Comparison of ENCODE assay signal across 29 cellular contexts in genomic region chr3:151437047-151437446, GRCh38. TPM values are rescaled to one million over a fixed set of nuclear protein-coding genes. Genes with fewer than 3 reads are reported as not detected.
"Had no signal": no experiment of that assay in that cellular context is flagged by ENCODE, and none has a peak within 500 bp of the region (broad histone marks: within the 10 kb centered on the region; RNA-seq: fewer than 3 reads in every experiment).

No MANE protein-coding gene starts in this region.

- H3K4me1 Mint-ChIP-seq: immature natural killer cell; mesothelial cell of epicardium; naive thymus-derived CD4-positive, alpha-beta T cell; stimulated activated memory B cell treated with anti-CD40 and anti-IgM and Interleukin-4, amounts not matched to agents 10 μg/mL and 1 μg/mL and 100 μg/mL, for 72 hours; stimulated activated naive CD8-positive, alpha-beta T cell treated with anti-CD3 and anti-CD28 coated beads, Interleukin-15, amount 100 ng/mL, for 72 hours had no signal

- H3K9me3 ChIP-seq: left lung, lower lobe of right lung, ovary, right atrium auricular region, right lobe of liver, tibial nerve, uterus had no signal

- H3K4me3 Mint-ChIP-seq: immature natural killer cell; mesothelial cell of epicardium; naive thymus-derived CD4-positive, alpha-beta T cell; natural killer cell treated with Interleukin-12 subunit alpha and Interleukin-12 subunit beta and Interleukin-15 and Interleukin-18, amount 100 ng/mL, for 72 hours; stimulated activated memory B cell treated with anti-CD40 and anti-IgM and Interleukin-4, amounts not matched to agents 10 μg/mL and 1 μg/mL and 100 μg/mL, for 72 hours; stimulated activated naive CD8-positive, alpha-beta T cell treated with anti-CD3 and anti-CD28 coated beads, Interleukin-15, amount 100 ng/mL, for 72 hours; type B pancreatic cell had no signal

- H3K27ac ChIP-seq: left lung, lower lobe of right lung, ovary, right atrium auricular region, right lobe of liver, tibial nerve, uterus had no signal

- H3K4me2 ChIP-seq: smooth muscle cell had no signal

- H3K4me1 ChIP-seq: left lung, lower lobe of right lung, right atrium auricular region, uterus had no signal

- H3K27ac Mint-ChIP-seq: immature natural killer cell; mesothelial cell of epicardium; naive thymus-derived CD4-positive, alpha-beta T cell; natural killer cell treated with Interleukin-12 subunit alpha and Interleukin-12 subunit beta and Interleukin-15 and Interleukin-18, amount 100 ng/mL, for 72 hours; progenitor cell of endocrine pancreas; stimulated activated memory B cell treated with anti-CD40 and anti-IgM and Interleukin-4, amounts not matched to agents 10 μg/mL and 1 μg/mL and 100 μg/mL, for 72 hours; type B pancreatic cell had no signal

- H3K9me3 Mint-ChIP-seq: immature natural killer cell; mesothelial cell of epicardium; naive thymus-derived CD4-positive, alpha-beta T cell; natural killer cell treated with Interleukin-12 subunit alpha and Interleukin-12 subunit beta and Interleukin-15 and Interleukin-18, amount 100 ng/mL, for 72 hours; stimulated activated memory B cell treated with anti-CD40 and anti-IgM and Interleukin-4, amounts not matched to agents 10 μg/mL and 1 μg/mL and 100 μg/mL, for 72 hours; stimulated activated naive CD8-positive, alpha-beta T cell treated with anti-CD3 and anti-CD28 coated beads, Interleukin-15, amount 100 ng/mL, for 72 hours had no signal

- H3K36me3 Mint-ChIP-seq: immature natural killer cell; naive thymus-derived CD4-positive, alpha-beta T cell; natural killer cell treated with Interleukin-12 subunit alpha and Interleukin-12 subunit beta and Interleukin-15 and Interleukin-18, amount 100 ng/mL, for 72 hours; stimulated activated memory B cell treated with anti-CD40 and anti-IgM and Interleukin-4, amounts not matched to agents 10 μg/mL and 1 μg/mL and 100 μg/mL, for 72 hours; type B pancreatic cell had no signal

- H3K36me3 ChIP-seq: left lung, lower lobe of right lung, ovary, right atrium auricular region, right lobe of liver, tibial nerve, uterus had no signal

- H3K4me3 ChIP-seq: left lung, lower lobe of right lung, ovary, right atrium auricular region, right lobe of liver, smooth muscle cell, tibial nerve, uterus had no signal

- DNase-seq: hypothalamus; immature natural killer cell; kidney; left colon; left lung; lower lobe of right lung; mammary epithelial cell; mesendoderm; naive thymus-derived CD4-positive, alpha-beta T cell; ovary; right lobe of liver; stimulated activated CD4-positive, alpha-beta T cell treated with anti-CD3 and anti-CD28 coated beads, Interleukin-1b, Interleukin-23, amount 100 ng/mL, for 48 hours; stimulated activated CD4-positive, alpha-beta T cell treated with anti-CD3 and anti-CD28 coated beads, Interleukin-2, amount 100 ng/mL, for 48 hours; stimulated activated CD4-positive, alpha-beta T cell treated with anti-CD3 and anti-CD28 coated beads, Interleukin-4, amount 100 ng/mL, for 4 hours; stimulated activated CD8-positive, alpha-beta memory T cell treated with anti-CD3 and anti-CD28 coated beads, Interleukin-4, amount 100 ng/mL, for 48 hours; stimulated activated naive CD4-positive, alpha-beta T cell treated with Interleukin-2 at 50 U/mL for 16 hours; stimulated activated naive CD8-positive, alpha-beta T cell treated with anti-CD3 and anti-CD28 coated beads, Interleukin-15, amount 100 ng/mL, for 72 hours; substantia nigra; uterus had no signal

- H3K27me3 ChIP-seq: left lung, ovary, right atrium auricular region, right lobe of liver, tibial nerve, uterus had no signal

- H3K27me3 Mint-ChIP-seq: natural killer cell treated with Interleukin-12 subunit alpha and Interleukin-12 subunit beta and Interleukin-15 and Interleukin-18, amount 100 ng/mL, for 72 hours; progenitor cell of endocrine pancreas; stimulated activated memory B cell treated with anti-CD40 and anti-IgM and Interleukin-4, amounts not matched to agents 10 μg/mL and 1 μg/mL and 100 μg/mL, for 72 hours; stimulated activated naive CD8-positive, alpha-beta T cell treated with anti-CD3 and anti-CD28 coated beads, Interleukin-15, amount 100 ng/mL, for 72 hours; type B pancreatic cell had no signal

- ATAC-seq: left colon; left lung; lower lobe of right lung; naive thymus-derived CD4-positive, alpha-beta T cell; natural killer cell treated with Interleukin-12 subunit alpha and Interleukin-12 subunit beta and Interleukin-15 and Interleukin-18, amount 100 ng/mL, for 72 hours; right lobe of liver; stimulated activated memory B cell treated with anti-CD40 and anti-IgM and Interleukin-4, amounts not matched to agents 10 μg/mL and 1 μg/mL and 100 μg/mL, for 72 hours; stimulated activated naive CD8-positive, alpha-beta T cell treated with anti-CD3 and anti-CD28 coated beads, Interleukin-15, amount 100 ng/mL, for 72 hours had no signal

RNA-seq across cellular contexts. Expression of gene IGSF10, which starts 23.8 kb away (rescaled TPM):
- total RNA-seq: natural killer cell treated with Interleukin-12 subunit alpha and Interleukin-12 subunit beta and Interleukin-15 and Interleukin-18, amount 100 ng/mL, for 72 hours; pulmonary artery endothelial cell had no signal

RNA-seq across cellular contexts. Expression of gene P2RY12, which starts 52.5 kb away (rescaled TPM):
- total RNA-seq: mammary epithelial cell; mesothelial cell of epicardium; natural killer cell treated with Interleukin-12 subunit alpha and Interleukin-12 subunit beta and Interleukin-15 and Interleukin-18, amount 100 ng/mL, for 72 hours; progenitor cell of endocrine pancreas; pulmonary artery endothelial cell; renal cortical epithelial cell; smooth muscle cell had no signal
